Comparison of ENCODE assay signal across 1 cellular context in the genomic region with DNA sequence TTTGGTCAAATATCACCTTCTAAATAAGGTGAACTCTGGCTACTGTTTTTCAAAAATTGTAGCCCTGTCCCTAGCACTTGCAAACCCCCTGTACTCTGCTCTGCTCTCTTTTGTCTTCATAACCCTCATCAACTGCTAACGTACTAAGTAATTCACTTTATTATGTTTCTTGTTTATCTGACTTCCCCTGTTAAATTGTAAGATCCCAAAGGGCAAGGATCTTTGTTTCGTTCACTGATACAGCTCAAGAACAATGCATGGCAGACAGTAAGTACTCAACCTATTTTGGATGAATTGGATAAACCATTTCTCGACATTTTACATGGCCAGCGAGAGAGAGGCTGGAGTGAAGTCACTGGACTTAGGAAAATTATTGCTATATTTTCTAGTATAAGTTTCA.
TF ChIP-seq lines count a peak whose summit lies in the region.

No MANE protein-coding gene starts in this region.

TF ChIP-seq in K562, 482 proteins besides CTCF, POLR2A, EP300 and RAD21:
- TF ChIP-seq BACH1 (tag; IDR thresholded peaks at IDR 0.05) = no peak
TF ChIP-seq in K562: peak in this region for 0.
